25 cellular contexts compared by ENCODE assay signal in the genomic region with DNA sequence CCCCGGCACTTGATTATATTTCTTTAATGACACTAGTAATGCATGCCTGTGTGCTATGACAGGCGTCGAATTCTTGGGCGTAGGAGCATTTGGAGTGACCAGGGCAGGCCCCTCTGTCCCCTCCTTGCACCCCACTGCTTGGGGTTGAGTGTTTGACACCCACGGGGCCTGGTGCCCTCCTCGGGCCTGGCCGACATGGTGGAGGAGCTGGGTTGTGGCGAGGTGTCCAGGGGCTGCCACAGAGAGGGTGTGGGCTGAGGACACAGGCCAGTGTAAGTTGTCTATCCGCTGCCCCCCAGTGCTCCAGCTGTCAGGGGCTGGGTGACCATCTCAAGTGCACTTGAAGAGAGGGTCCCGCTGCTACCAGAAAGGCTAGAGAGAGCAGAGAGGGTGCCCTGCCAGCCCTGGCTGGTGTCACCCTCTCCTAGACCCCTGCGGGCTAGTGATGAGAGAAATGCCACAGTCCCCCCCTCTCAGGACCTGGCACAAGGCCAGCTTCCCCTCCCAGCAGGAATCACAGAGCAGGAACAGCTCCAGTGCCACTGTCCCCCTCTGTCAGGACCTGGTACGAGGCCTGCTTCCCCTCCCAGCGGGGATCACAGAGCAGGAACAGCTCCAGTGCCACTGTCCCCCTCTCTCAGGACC. TPM values are rescaled to one million over a fixed set of nuclear protein-coding genes. Genes with fewer than 3 reads are reported as not detected.
DNase-seq lines count a peak whose midpoint lies in the region; TF ChIP-seq lines count a peak whose summit lies in the region.
"Had no signal": no experiment of that assay in that cellular context is flagged by ENCODE, and none has a peak within 500 bp of the region (broad histone marks: within the 10 kb centered on the region; RNA-seq: fewer than 3 reads in every experiment).

No MANE protein-coding gene starts in this region.

- H3K27me3 ChIP-seq in Caco-2 (replicated peaks; ENCODE audit: control insufficient read depth, insufficient read depth, low read length) (no peaks in the 10 kb centered on the region), mucosa of stomach (ENCODE audit: control insufficient read depth, insufficient read depth, low read length) (no peaks in the 10 kb centered on the region), transverse colon (no peaks in the 10 kb centered on the region)
- H3K27me3 ChIP-seq: MG63, suprapubic skin, uterus had no signal

- H3K27ac ChIP-seq in coronary artery (no peak overlapping the region), transverse colon (peak overlapping the region in 3 of 4 donors; percentile 62 to 73 (median 65)), OCI-LY7 (ENCODE audit: low read depth, low read length, poor library complexity, severe bottlenecking) (no peak overlapping the region)
- H3K27ac ChIP-seq: KMS-11, psoas muscle, suprapubic skin, uterus had no signal

- H3K36me3 Mint-ChIP-seq in Caco-2 (ENCODE audit: insufficient read depth, unreplicated experiment), result peaks cover 35% of the 10 kb centered on the region

- no peak for TF ChIP-seq POLR2A in transverse colon (IDR thresholded peaks at IDR 0.05)

- H3K4me2 ChIP-seq in OCI-LY7 (ENCODE audit: low read length), result no peak overlapping the region
- H3K4me2 ChIP-seq: KMS-11 had no signal

- no peak overlapping the region for H3K4me3 Mint-ChIP-seq in Caco-2 (ENCODE audit: unreplicated experiment)
- H3K4me3 Mint-ChIP-seq: activated CD4-positive, alpha-beta T cell treated with anti-CD3 and anti-CD28 coated beads, Interleukin-2, amount 10 ng/mL, durations not matched to agents 7 days and 5 days; activated CD8-positive, alpha-beta memory T cell treated with anti-CD3 and anti-CD28 coated beads, Interleukin-2, amount 10 ng/mL, durations not matched to agents 7 days and 5 days; brain; mesothelial cell of epicardium; naive thymus-derived CD4-positive, alpha-beta T cell; stimulated activated memory B cell treated with anti-CD40 and anti-IgM and Interleukin-4, amounts not matched to agents 10 μg/mL and 1 μg/mL and 100 μg/mL, for 72 hours; WTC11 had no signal

- TF ChIP-seq EP300 in transverse colon (IDR thresholded peaks at IDR 0.05; ENCODE audit: low read depth), result no peak

- no peaks in the 10 kb centered on the region for H3K27me3 Mint-ChIP-seq in Caco-2 (ENCODE audit: insufficient read depth, unreplicated experiment)
- H3K27me3 Mint-ChIP-seq: activated CD4-positive, alpha-beta T cell treated with anti-CD3 and anti-CD28 coated beads, Interleukin-2, amount 10 ng/mL, durations not matched to agents 7 days and 5 days; activated CD8-positive, alpha-beta memory T cell treated with anti-CD3 and anti-CD28 coated beads, Interleukin-2, amount 10 ng/mL, durations not matched to agents 7 days and 5 days; naive thymus-derived CD4-positive, alpha-beta T cell; stimulated activated memory B cell treated with anti-CD40 and anti-IgM and Interleukin-4, amounts not matched to agents 10 μg/mL and 1 μg/mL and 100 μg/mL, for 72 hours had no signal

- TF ChIP-seq CTCF in Caco-2 (IDR thresholded peaks at IDR 0.05; ENCODE audit: insufficient read depth in 1 of 2, low read depth in 1 of 2, low read length in 1 of 2, severe bottlenecking in 1 of 2, unreplicated experiment in 1 of 2), result no peak
- no peak for TF ChIP-seq CTCF in coronary artery (IDR thresholded peaks at IDR 0.05)
- TF ChIP-seq CTCF in transverse colon (IDR thresholded peaks at IDR 0.05), result no peak
- TF ChIP-seq CTCF in OCI-LY7 (conservative IDR thresholded peaks at IDR 0.05; ENCODE audit: low read length), result no peak

- H3K9me3 Mint-ChIP-seq in Caco-2 (ENCODE audit: unreplicated experiment), result no peaks in the 10 kb centered on the region
- H3K9me3 Mint-ChIP-seq: activated CD4-positive, alpha-beta T cell treated with anti-CD3 and anti-CD28 coated beads, Interleukin-2, amount 10 ng/mL, durations not matched to agents 7 days and 5 days; brain; mesothelial cell of epicardium; naive thymus-derived CD4-positive, alpha-beta T cell; stimulated activated memory B cell treated with anti-CD40 and anti-IgM and Interleukin-4, amounts not matched to agents 10 μg/mL and 1 μg/mL and 100 μg/mL, for 72 hours; WTC11 had no signal

- H3K4me3 ChIP-seq in Caco-2 (ENCODE audit: low read depth, low read length), result no peak overlapping the region
- H3K4me3 ChIP-seq in coronary artery, result no peak overlapping the region
- H3K4me3 ChIP-seq in mucosa of stomach (ENCODE audit: low read length), result no peak overlapping the region
- H3K4me3 ChIP-seq in transverse colon, result no peak overlapping the region
- H3K4me3 ChIP-seq in OCI-LY7 (ENCODE audit: low read depth, low read length, poor library complexity, severe bottlenecking), result no peak overlapping the region
- H3K4me3 ChIP-seq: MG63, psoas muscle, suprapubic skin, uterus had no signal

- H3K36me3 ChIP-seq in Caco-2 (ENCODE audit: control insufficient read depth, insufficient read depth, low read length), result peaks cover 5% of the 10 kb centered on the region
- H3K36me3 ChIP-seq in mucosa of stomach (ENCODE audit: control insufficient read depth, insufficient read depth, low read length), result no peaks in the 10 kb centered on the region
- H3K36me3 ChIP-seq in transverse colon, result peaks cover 0 to 25% (median 11%) of the 10 kb centered on the region in 4 donors
- peaks cover 23% of the 10 kb centered on the region; the same call in 1 of the 2 replicates for H3K36me3 ChIP-seq in OCI-LY7 (ENCODE audit: insufficient read depth, low read length)
- H3K36me3 ChIP-seq: uterus had no signal

- H3K9me3 ChIP-seq in Caco-2, result no peaks in the 10 kb centered on the region
- no peaks in the 10 kb centered on the region for H3K9me3 ChIP-seq in mucosa of stomach (ENCODE audit: control insufficient read depth, low read length)
- H3K9me3 ChIP-seq in transverse colon, result no peaks in the 10 kb centered on the region
- H3K9me3 ChIP-seq in OCI-LY7 (ENCODE audit: low read length), result no peaks in the 10 kb centered on the region
- H3K9me3 ChIP-seq: MG63, psoas muscle, suprapubic skin, uterus had no signal

- no peak overlapping the region for H2AFZ ChIP-seq in OCI-LY7 (ENCODE audit: low read length)

- DNase-seq in Caco-2 (no peak), coronary artery (ENCODE audit: low spot score) (peak; percentile 68), transverse colon (no peak), amygdala (lab: John Stamatoyannopoulos, UW) (no peak), iPS-NIHi7 (ENCODE audit: extremely low spot score) (no peak), OCI-LY7 (ENCODE audit: low spot score) (no peak)
- DNase-seq: activated CD4-positive, alpha-beta T cell treated with anti-CD3 and anti-CD28 coated beads, Interleukin-2, amount 10 ng/mL, durations not matched to agents 7 days and 5 days; activated CD8-positive, alpha-beta memory T cell treated with anti-CD3 and anti-CD28 coated beads, Interleukin-2, amount 10 ng/mL, durations not matched to agents 7 days and 5 days; activated T-cell treated with anti-CD3 and anti-CD28 coated beads, Interleukin-2, amount 50 U/mL, for 48 hours; HCEC 1CT; MG63; naive thymus-derived CD4-positive, alpha-beta T cell; NCI-H1105; NCI-H187 treated with DMSO at 0.1 percent for 48 hours; NCI-H2171; NCI-H82; psoas muscle; uterus had no signal

- H3K27ac Mint-ChIP-seq in Caco-2 (ENCODE audit: unreplicated experiment), result peak overlapping the region; percentile 86
- H3K27ac Mint-ChIP-seq: activated CD4-positive, alpha-beta T cell treated with anti-CD3 and anti-CD28 coated beads, Interleukin-2, amount 10 ng/mL, durations not matched to agents 7 days and 5 days; activated CD8-positive, alpha-beta memory T cell treated with anti-CD3 and anti-CD28 coated beads, Interleukin-2, amount 10 ng/mL, durations not matched to agents 7 days and 5 days; mesothelial cell of epicardium; stimulated activated memory B cell treated with anti-CD40 and anti-IgM and Interleukin-4, amounts not matched to agents 10 μg/mL and 1 μg/mL and 100 μg/mL, for 72 hours had no signal

- H3K4me1 ChIP-seq in Caco-2 (peaks cover 29% of the 10 kb centered on the region), mucosa of stomach (ENCODE audit: control insufficient read depth, insufficient read depth, low read length) (peaks cover 48% of the 10 kb centered on the region), transverse colon (peaks cover 3 to 29% (median 17%) of the 10 kb centered on the region in 4 donors), OCI-LY7 (ENCODE audit: insufficient read depth, low read length, poor library complexity, severe bottlenecking) (no peaks in the 10 kb centered on the region)
- H3K4me1 ChIP-seq: psoas muscle had no signal

- CTCF ChIA-PET in Caco-2 (lab: Charles Lee) (interaction anchor here (0.6 kb wide), 1 partner anchor 152 kb away, joined by 3 read pairs; no protein-coding TSS in a partner anchor), OCI-LY7 (lab: Charles Lee; ENCODE audit: unreplicated experiment) (no interaction called here)

- no peaks in the 10 kb centered on the region for H3K9me2 ChIP-seq in OCI-LY7 (ENCODE audit: insufficient read depth, low read length)

- no peaks in the 10 kb centered on the region for H3K79me2 ChIP-seq in OCI-LY7 (ENCODE audit: insufficient read depth, low read depth, low read length)

- POLR2A ChIA-PET in Caco-2 (lab: Charles Lee), result interaction anchor here (0.5 kb wide), 1 partner anchor 252 kb away, joined by 3 read pairs; no protein-coding TSS in a partner anchor
- POLR2A ChIA-PET in OCI-LY7 (lab: Charles Lee), result no interaction called here

- in situ Hi-C loops in transverse colon (cut with MboI; ENCODE audit: low pct_ligation_motif_present in 1 of 4, low pct_unique_long_range_greater_than_20kb in 1 of 4, low sequenced_read_pairs in 3 of 4), result no loop called here

- 83% methylated on average over 13 of the region's 13 CpGs; no CpG with 5 or more reads in 1 of the 2 donors for WGBS in transverse colon (ENCODE audit: low coverage in 1 of 2), 2 donors

- peaks cover 11% of the 10 kb centered on the region for H3K4me1 Mint-ChIP-seq in Caco-2 (ENCODE audit: low read depth, unreplicated experiment)
- H3K4me1 Mint-ChIP-seq: mesothelial cell of epicardium, WTC11 had no signal

- intact Hi-C loops in Caco-2 (cut with micrococcal nuclease; ENCODE audit: unreplicated experiment) (loop anchor here (2.0 kb wide), 1 partner anchor 30 kb away; the partner anchor contains the start of gene MGRN1), transverse colon (cut with DNase I; ENCODE audit: low total_unique reads) (no loop called here), OCI-LY7 (cut with micrococcal nuclease; ENCODE audit: unreplicated experiment) (no loop called here)

- no TSS peak for BruUV-seq in Caco-2 (replicated peaks; lab: Mats Ljungman, UMichigan)
- BruUV-seq in OCI-LY7 (replicated peaks; lab: Mats Ljungman, UMichigan), result no TSS peak

- peak overlapping the region; percentile 4 for H3K9ac ChIP-seq in mucosa of stomach (ENCODE audit: low read length)
- H3K9ac ChIP-seq: KMS-11 had no signal

- no peaks in the 10 kb centered on the region for H4K20me1 ChIP-seq in OCI-LY7 (ENCODE audit: insufficient read depth, low read length)

RNA-seq across cellular contexts. Expression of gene MGRN1, which starts 30.4 kb away (rescaled TPM):
- total RNA-seq in Caco-2 (2022) (67.1 and 72.3 TPM in 2 replicates), transverse colon (100 to 1,000 TPM in 1 of 4 donors, 10 to 100 TPM in 3; 49.1 to 127 (median 79.5) TPM), OCI-LY7 (2022) (43.1 and 45.4 TPM in 2 replicates)
- 14.1 and 14.3 TPM in 2 replicates for total RNA-seq in OCI-LY7 (2014; rRNA removed; shearing (Covaris generic))

RNA-seq across cellular contexts. Expression of gene NUDT16L1, which starts 38.3 kb away (rescaled TPM):
- total RNA-seq in Caco-2 (2022) (27.9 and 31.3 TPM in 2 replicates), transverse colon (10 to 100 TPM; 32.6 to 62.7 (median 54.3) TPM), OCI-LY7 (2022) (15.9 and 18.9 TPM in 2 replicates)
- total RNA-seq in OCI-LY7 (2014; rRNA removed; shearing (Covaris generic)), result 14.9 and 17.8 TPM in 2 replicates

RNA-seq across cellular contexts. Expression of gene UBALD1, which starts 40.4 kb away (rescaled TPM):
- 32.4 and 36.2 TPM in 2 replicates for total RNA-seq in Caco-2 (2022)
- total RNA-seq in transverse colon, result 10 to 100 TPM in 2 of 4 donors, 1 to 10 TPM in 2; 8.6 to 18.0 (median 10.5) TPM
- 11.1 and 12.6 TPM in 2 replicates for total RNA-seq in OCI-LY7 (2014; rRNA removed; shearing (Covaris generic))
- 34.1 and 34.9 TPM in 2 replicates for total RNA-seq in OCI-LY7 (2022)

Comparison
In these comparisons a context has a peak if more than half of its experiments do, and no peak if none do; other contexts are left out.
1. H3K27ac ChIP-seq: peak in transverse colon (3 of 4); none in coronary artery (0 of 2) and OCI-LY7 (single experiment).